Comparison of ENCODE assay signal across 18 cellular contexts in genomic region chr18:10456718-10457499, GRCh38. TPM values are rescaled to one million over a fixed set of nuclear protein-coding genes. Genes with fewer than 3 reads are reported as not detected.
DNase-seq lines count a peak whose midpoint lies in the region; ATAC-seq and TF ChIP-seq lines count a peak whose summit lies in the region.
"Had no signal": no experiment of that assay in that cellular context is flagged by ENCODE, and none has a peak within 500 bp of the region (broad histone marks: within the 10 kb centered on the region; RNA-seq: fewer than 3 reads in every experiment).

No MANE protein-coding gene starts in this region.

- H3K27me3 Mint-ChIP-seq in MCF 10A (ENCODE audit: insufficient read depth, unreplicated experiment): no peaks in the 10 kb centered on the region
- no peaks in the 10 kb centered on the region for H3K27me3 Mint-ChIP-seq in mesothelial cell of epicardium (ENCODE audit: low read depth)

- intact Hi-C loops in breast epithelium (cut with DNase I; ENCODE audit: low total_unique reads): no loop called here
- intact Hi-C loops in MCF 10A (cut with micrococcal nuclease): no loop called here
- intact Hi-C loops in sciatic nerve (cut with DNase I): no loop called here

- H3K36me3 ChIP-seq in breast epithelium: no peaks in the 10 kb centered on the region
- H3K36me3 ChIP-seq: adrenal gland, SJCRH30, thyroid gland had no signal

- H3K27ac Mint-ChIP-seq in MCF 10A (ENCODE audit: low read depth, unreplicated experiment) (no peak overlapping the region), mesothelial cell of epicardium (peak overlapping the region; percentile 86)
- H3K27ac Mint-ChIP-seq: CD4-positive, alpha-beta T cell; GM23338; immature natural killer cell had no signal

- no peaks in the 10 kb centered on the region for H3K9me3 ChIP-seq in breast epithelium
- H3K9me3 ChIP-seq: adrenal gland, SJCRH30, thyroid gland had no signal

- H3K27me3 ChIP-seq in breast epithelium: no peaks in the 10 kb centered on the region
- H3K27me3 ChIP-seq: adrenal gland, SJCRH30, thyroid gland had no signal

- POLR2A ChIA-PET in MCF 10A (lab: Yijun Ruan, JAX): interaction anchor here (1.0 kb wide), 1 partner anchor 8 kb away, joined by 3 read pairs; no protein-coding TSS in a partner anchor

- CTCF ChIA-PET in MCF 10A (lab: Yijun Ruan, JAX): interaction anchor here (0.6 to 0.7 kb wide), 2 partner anchors 35 to 77 kb away, joined by 4 to 5 read pairs; no protein-coding TSS in a partner anchor

- H3K4me3 ChIP-seq in breast epithelium: peak overlapping the region; percentile 31 to 77 (median 62)
- H3K4me3 ChIP-seq in coronary artery: peak overlapping the region; percentile 78
- H3K4me3 ChIP-seq: GM23338, SJCRH30, thyroid gland had no signal

- no peaks in the 10 kb centered on the region for H3K36me3 Mint-ChIP-seq in MCF 10A (ENCODE audit: insufficient read depth, unreplicated experiment)
- no peaks in the 10 kb centered on the region for H3K36me3 Mint-ChIP-seq in mesothelial cell of epicardium

- H3K9me3 Mint-ChIP-seq in MCF 10A (ENCODE audit: unreplicated experiment): no peaks in the 10 kb centered on the region
- no peaks in the 10 kb centered on the region for H3K9me3 Mint-ChIP-seq in mesothelial cell of epicardium
- H3K9me3 Mint-ChIP-seq: CD4-positive, alpha-beta T cell; GM23338 had no signal

- DNase-seq in breast epithelium (ENCODE audit: low spot score in 2 of 2) (no peak), MCF 10A (ENCODE audit: unreplicated experiment) (no peak), coronary artery (ENCODE audit: low spot score) (no peak), mesothelial cell of epicardium (ENCODE audit: low spot score in 2 of 2, unreplicated experiment in 2 of 2) (no peak), NCI-H345 (lab: John Stamatoyannopoulos, UW) (no peak), sciatic nerve (ENCODE audit: low spot score) (no peak)
- no peak for DNase-seq in stimulated activated CD4-positive, alpha-beta T cell treated with anti-CD3 and anti-CD28 coated beads, Interleukin-2, amount 100 ng/mL, for 48 hours
- DNase-seq: 8988T; activated CD4-positive, CD25-positive, alpha-beta regulatory T cell; adrenal gland; CD4-positive, alpha-beta T cell; DND-41; immature natural killer cell; SJCRH30 had no signal

- ATAC-seq in sciatic nerve: no peak

- H3K4me1 ChIP-seq in breast epithelium: no peaks in the 10 kb centered on the region
- H3K4me1 ChIP-seq: SJCRH30 had no signal

- TF ChIP-seq POLR2A in breast epithelium (IDR thresholded peaks at IDR 0.05): no peak

- TF ChIP-seq CTCF in breast epithelium (IDR thresholded peaks at IDR 0.05) (no peak), MCF 10A (IDR thresholded peaks at IDR 0.05; ENCODE audit: unreplicated experiment) (no peak), coronary artery (IDR thresholded peaks at IDR 0.05) (no peak), mesothelial cell of epicardium (IDR thresholded peaks at IDR 0.05; ENCODE audit: unreplicated experiment) (no peak)

- H3K4me1 Mint-ChIP-seq in MCF 10A (ENCODE audit: insufficient read depth, unreplicated experiment) (no peaks in the 10 kb centered on the region), mesothelial cell of epicardium (peaks cover 71% of the 10 kb centered on the region)

- H3K4me3 Mint-ChIP-seq in MCF 10A (ENCODE audit: unreplicated experiment) (no peak overlapping the region), mesothelial cell of epicardium (peak overlapping the region; percentile 85)
- H3K4me3 Mint-ChIP-seq: CD4-positive, alpha-beta T cell; immature natural killer cell had no signal

- no TSS peak for BruUV-seq in MCF 10A (replicated peaks; lab: Mats Ljungman, UMichigan)

- peak overlapping the region in 1 of 2 donors; percentile 22 for H3K27ac ChIP-seq in breast epithelium
- no peak overlapping the region for H3K27ac ChIP-seq in coronary artery
- peak overlapping the region; percentile 33 for H3K27ac ChIP-seq in temporal lobe (ENCODE audit: low read depth, low read length)
- H3K27ac ChIP-seq: adrenal gland, SJCRH30, thyroid gland had no signal

RNA-seq across cellular contexts. Expression of gene APCDD1, which starts 2.5 kb away (rescaled TPM):
- 100 to 1,000 TPM in 1 of 3 donors, 10 to 100 TPM in 2; 34.1 to 275 (median 38.8) TPM for total RNA-seq in breast epithelium
- total RNA-seq in MCF 10A (2022): 0.37 and 0.54 TPM in 2 replicates
- total RNA-seq in mesothelial cell of epicardium: 104 to 111 TPM (median 107 TPM) in 3 replicates
- 9.8 TPM for total RNA-seq in temporal lobe
- 43.1 TPM for total RNA-seq in sciatic nerve
- total RNA-seq: CD4-positive, alpha-beta T cell; SJCRH30; T-helper 2 cell treated with Interferon-gamma antibody and Interleukin-4, amounts not matched to agents 100 ng/mL and 5 ng/mL, for 36 hours had no signal
